Comparison of ENCODE assay signal across 8 cellular contexts in genomic region chr17:37642706-37643105, GRCh38. TPM values are rescaled to one million over a fixed set of nuclear protein-coding genes. Genes with fewer than 3 reads are reported as not detected.
DNase-seq lines count a peak whose midpoint lies in the region; ATAC-seq and TF ChIP-seq lines count a peak whose summit lies in the region.

No MANE protein-coding gene starts in this region.

- WGBS in lung, 2 donors: 1% methylated on average over 8 of the region's 8 CpGs
- 0 to 1% methylated on average over 8 of the region's 8 CpGs for WGBS in tibial nerve, 2 donors

- H3K27ac ChIP-seq in cingulate gyrus (ENCODE audit: low read depth, low read length): peak overlapping the region; percentile 83
- peak overlapping the region; percentile 81 to 90 for H3K27ac ChIP-seq in lung (ENCODE audit: low read depth in 1 of 2, low read length in 1 of 2)
- H3K27ac ChIP-seq in tibial nerve: peak overlapping the region; percentile 76 to 93 (median 88)

- H3K9me3 ChIP-seq in lung (ENCODE audit: control insufficient read depth in 2 of 2, insufficient read depth in 1 of 2, low read length in 1 of 2) (no peaks in the 10 kb centered on the region), tibial nerve (no peaks in the 10 kb centered on the region)

- ATAC-seq in lung (ENCODE audit: insufficient read depth, low FRiP score) (no peak), GM21576 (IDR thresholded peaks at IDR 0.05; ENCODE audit: unreplicated experiment) (no peak)

- DNase-seq in DMS79 treated with DMSO at 0.1 percent for 48 hours (lab: John Stamatoyannopoulos, UW): peak; percentile 42
- DNase-seq in DMS79 (lab: John Stamatoyannopoulos, UW): no peak
- peak; percentile 12 for DNase-seq in NCI-H226
- no peak for DNase-seq in lung (ENCODE audit: low spot score)
- no peak for DNase-seq in tibial nerve (ENCODE audit: low spot score in 2 of 2)
- no peak for DNase-seq in SHP77 (lab: John Stamatoyannopoulos, UW)

- TF ChIP-seq EP300 in tibial nerve (IDR thresholded peaks at IDR 0.05): no peak

- H3K4me3 ChIP-seq in lung: peak overlapping the region; percentile 84
- H3K4me3 ChIP-seq in tibial nerve: peak overlapping the region; percentile 61 to 87 (median 78)

- H3K27me3 ChIP-seq in lung (ENCODE audit: control insufficient read depth, insufficient read depth) (no peaks in the 10 kb centered on the region), tibial nerve (peaks cover 0 to 6% of the 10 kb centered on the region in 2 donors)

- TF ChIP-seq CTCF in lung (IDR thresholded peaks at IDR 0.05; ENCODE audit: control extremely low read depth, extremely low read depth): no peak
- TF ChIP-seq CTCF in tibial nerve (IDR thresholded peaks at IDR 0.05): no peak

- H3K4me1 ChIP-seq in lung (ENCODE audit: control insufficient read depth in 2 of 2, insufficient read depth in 2 of 2, low read length in 2 of 2): peaks cover 0 to 8% of the 10 kb centered on the region in 2 donors
- peaks cover 0 to 42% (median 6%) of the 10 kb centered on the region in 4 donors for H3K4me1 ChIP-seq in tibial nerve

- H3K36me3 ChIP-seq in lung (ENCODE audit: control insufficient read depth in 2 of 2, insufficient read depth in 2 of 2, low read length in 2 of 2) (peaks cover 7 to 9% of the 10 kb centered on the region in 2 donors), tibial nerve (peaks cover 0 to 35% (median 0%) of the 10 kb centered on the region in 3 donors)

- TF ChIP-seq POLR2A in tibial nerve (IDR thresholded peaks at IDR 0.05): no peak

RNA-seq across cellular contexts. Expression of gene DDX52, which starts 0.5 kb away (rescaled TPM):
- total RNA-seq in lung (10 to 100 TPM; 18.3 to 28.9 TPM), tibial nerve (10 to 100 TPM; 12.4 to 26.1 (median 14.5) TPM)
- polyA plus RNA-seq in lung: 10 to 100 TPM in 1 of 2 donors, 1 to 10 TPM in 1; 8.8 to 10.0 TPM

RNA-seq across cellular contexts. Expression of gene SYNRG, which starts 33.5 kb away (rescaled TPM):
- 10 to 100 TPM; 33.7 to 67.4 TPM for total RNA-seq in lung
- 10 to 100 TPM in 1 of 2 donors, 1 to 10 TPM in 1; 5.9 to 11.0 TPM for polyA plus RNA-seq in lung
- total RNA-seq in tibial nerve: 10 to 100 TPM; 26.8 to 42.3 (median 31.1) TPM

Comparison
In these comparisons a context has a peak if more than half of its experiments do, and no peak if none do; other contexts are left out.
1. DNase-seq: peak in DMS79 treated with DMSO at 0.1 percent for 48 hours (single experiment) and NCI-H226 (single experiment); none in DMS79 (single experiment), lung (single experiment), tibial nerve (0 of 2) and SHP77 (0 of 2).
2. Peak in every context shown above with its lines, with median percentiles within 50 percentile points of each other: H3K27ac ChIP-seq.